17 cellular contexts compared by ENCODE assay signal in the genomic region with DNA sequence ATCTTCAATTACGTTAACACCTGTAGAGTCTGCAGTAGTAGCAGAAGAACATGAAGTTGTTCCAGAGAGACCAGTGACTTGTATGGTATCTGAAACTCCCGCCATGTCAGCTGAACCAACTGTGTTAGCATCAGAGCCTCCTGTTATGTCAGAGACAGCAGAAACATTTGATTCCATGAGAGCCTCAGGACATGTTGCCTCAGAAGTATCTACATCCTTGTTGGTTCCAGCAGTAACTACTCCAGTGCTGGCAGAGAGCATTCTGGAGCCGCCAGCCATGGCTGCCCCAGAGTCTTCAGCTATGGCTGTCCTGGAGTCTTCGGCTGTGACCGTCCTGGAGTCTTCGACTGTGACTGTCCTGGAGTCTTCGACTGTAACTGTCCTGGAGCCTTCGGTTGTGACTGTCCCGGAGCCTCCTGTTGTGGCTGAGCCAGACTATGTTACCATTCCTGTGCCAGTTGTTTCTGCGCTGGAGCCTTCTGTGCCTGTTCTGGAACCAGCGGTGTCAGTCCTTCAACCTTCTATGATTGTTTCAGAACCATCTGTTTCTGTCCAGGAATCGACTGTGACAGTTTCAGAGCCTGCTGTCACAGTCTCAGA. TPM values are rescaled to one million over a fixed set of nuclear protein-coding genes. Genes with fewer than 3 reads are reported as not detected.
A peak's percentile ranks its signal among the peaks of the same experiment; 100 is the strongest.
DNase-seq lines count a peak whose midpoint lies in the region; ATAC-seq and TF ChIP-seq lines count a peak whose summit lies in the region.
"Had no signal": no experiment of that assay in that cellular context is flagged by ENCODE, and none has a peak within 500 bp of the region (broad histone marks: within the 10 kb centered on the region; RNA-seq: fewer than 3 reads in every experiment).

No MANE protein-coding gene starts in this region.

- H3K27me3 ChIP-seq in Loucy (ENCODE audit: insufficient read depth, low read length, poor library complexity, severe bottlenecking) (no peaks in the 10 kb centered on the region), psoas muscle (ENCODE audit: insufficient read depth in 3 of 3, low read length in 2 of 3) (no peaks in the 10 kb centered on the region), Peyer's patch (no peaks in the 10 kb centered on the region)
- H3K27me3 ChIP-seq: BE2C had no signal

- peak overlapping the region; percentile 49 for H3K4me2 ChIP-seq in Loucy (ENCODE audit: low read depth, low read length, poor library complexity, severe bottlenecking)
- H3K4me2 ChIP-seq: PC-9 had no signal

- H3K9me2 ChIP-seq in Loucy (replicated peaks; ENCODE audit: low read depth, low read length), result no peaks in the 10 kb centered on the region

- H3K4me1 ChIP-seq in Loucy (ENCODE audit: insufficient read depth, low read length, poor library complexity, severe bottlenecking) (peaks cover 40% of the 10 kb centered on the region), psoas muscle (peaks cover 10% of the 10 kb centered on the region), Peyer's patch (peaks cover 0 to 8% (median 0%) of the 10 kb centered on the region in 4 donors)
- H3K4me1 ChIP-seq: BE2C had no signal

- H3K9me3 ChIP-seq in Loucy (ENCODE audit: insufficient read depth, low read depth, low read length) (no peaks in the 10 kb centered on the region), psoas muscle (no peaks in the 10 kb centered on the region), Peyer's patch (no peaks in the 10 kb centered on the region)
- H3K9me3 ChIP-seq: BE2C had no signal

- H3K27me3 Mint-ChIP-seq in chondrocyte (ENCODE audit: low read depth), result no peaks in the 10 kb centered on the region
- H3K27me3 Mint-ChIP-seq: CD8-positive, alpha-beta memory T cell had no signal

- H3K4me3 Mint-ChIP-seq in chondrocyte (ENCODE audit: unreplicated experiment), result no peak overlapping the region

- intact Hi-C loops in psoas muscle (cut with DNase I) (no loop called here), sciatic nerve (cut with DNase I) (no loop called here)

- TF ChIP-seq CTCF in Loucy (conservative IDR thresholded peaks at IDR 0.05; ENCODE audit: low read length) (no peak), chondrocyte (IDR thresholded peaks at IDR 0.05) (no peak), psoas muscle (IDR thresholded peaks at IDR 0.05) (no peak), Peyer's patch (IDR thresholded peaks at IDR 0.05) (no peak)

- 95 to 97% (median 96%) methylated on average over 12 of the region's 12 CpGs for WGBS in psoas muscle, 3 donors

- peaks cover 23% of the 10 kb centered on the region for H3K4me1 Mint-ChIP-seq in chondrocyte (ENCODE audit: low read depth)

- no peak overlapping the region for H3K9ac ChIP-seq in Loucy (ENCODE audit: low read depth, low read length, poor library complexity, severe bottlenecking)

- in situ Hi-C loops in GM18951 (cut with MboI; ENCODE audit: low sequenced_read_pairs, unreplicated experiment), result no loop called here

- H3K36me3 Mint-ChIP-seq in chondrocyte (ENCODE audit: low read depth), result peaks cover 45% of the 10 kb centered on the region

- H3K27ac ChIP-seq in psoas muscle, result no peak overlapping the region
- H3K27ac ChIP-seq in Peyer's patch, result no peak overlapping the region
- H3K27ac ChIP-seq: PC-9 had no signal

- H3K79me2 ChIP-seq in Loucy (ENCODE audit: insufficient read depth, low read length), result peaks cover 100% of the 10 kb centered on the region

- H2AFZ ChIP-seq in Loucy (ENCODE audit: low read length), result no peak overlapping the region
- H2AFZ ChIP-seq: PC-9 had no signal

- H3K27ac Mint-ChIP-seq in chondrocyte (ENCODE audit: unreplicated experiment), result peak overlapping the region; percentile 22

- H3K36me3 ChIP-seq in Loucy (ENCODE audit: insufficient read depth, low read length), result peaks cover 96% of the 10 kb centered on the region
- H3K36me3 ChIP-seq in psoas muscle (ENCODE audit: insufficient read depth in 1 of 2, low read depth in 1 of 2), result peaks cover 31 to 100% of the 10 kb centered on the region in 2 donors
- H3K36me3 ChIP-seq in Peyer's patch, result peaks cover 0 to 94% (median 0%) of the 10 kb centered on the region in 3 donors

- H3K4me3 ChIP-seq in Loucy (ENCODE audit: low read length, poor library complexity, severe bottlenecking) (no peak overlapping the region), psoas muscle (no peak overlapping the region), Peyer's patch (no peak overlapping the region)
- H3K4me3 ChIP-seq: PC-9 had no signal

- TF ChIP-seq POLR2A in GM18951 (IDR thresholded peaks at IDR 0.05; ENCODE audit: extremely low read depth, insufficient read depth, insufficient read length), result peak; percentile 27
- no peak for TF ChIP-seq POLR2A in Peyer's patch (IDR thresholded peaks at IDR 0.05)

- peaks cover 98% of the 10 kb centered on the region for H4K20me1 ChIP-seq in Loucy (ENCODE audit: insufficient read depth, low read length, poor library complexity, severe bottlenecking)

- no peaks in the 10 kb centered on the region for H3K9me3 Mint-ChIP-seq in chondrocyte (ENCODE audit: low read depth)
- H3K9me3 Mint-ChIP-seq: CD8-positive, alpha-beta memory T cell had no signal

- DNase-seq in chondrocyte (ENCODE audit: low spot score) (no peak), psoas muscle (no peak), Peyer's patch (no peak), sciatic nerve (ENCODE audit: low spot score) (no peak)
- DNase-seq: BE2C; CD8-positive, alpha-beta memory T cell; H7; NCI-H1092 treated with DMSO at 0.1 percent for 48 hours; NCI-H1694 treated with DMSO at 0.1 percent for 48 hours; NCI-H345; NCI-H526 treated with DMSO at 0.1 percent for 48 hours; PC-9; SHP77 had no signal

- no peaks in the 10 kb centered on the region for H3F3A ChIP-seq in Loucy (ENCODE audit: low read depth)

- peak in 3 of 4 donors; percentile 6 to 11 (median 9) for ATAC-seq in psoas muscle
- no peak for ATAC-seq in sciatic nerve
- no peak for ATAC-seq in HG02798 (IDR thresholded peaks at IDR 0.05; ENCODE audit: poor library complexity, unreplicated experiment)
- ATAC-seq: SK-N-SH treated with all-trans-retinoic acid at 6 μM for 48 hours had no signal

RNA-seq across cellular contexts. Expression of a gene that starts 10.3 kb away (rescaled TPM):
- total RNA-seq in chondrocyte, result 216 to 269 TPM (median 220 TPM) in 3 replicates
- 100 to 1,000 TPM; 126 to 179 (median 142) TPM for total RNA-seq in psoas muscle
- 10 to 100 TPM; 50.1 to 84.8 (median 75.5) TPM for polyA plus RNA-seq in psoas muscle
- 1,000 to 10,000 TPM in 1 of 4 donors, 100 to 1,000 TPM in 3; 285 to 1,432 (median 485) TPM for total RNA-seq in Peyer's patch
- total RNA-seq in sciatic nerve, result 375 TPM

RNA-seq across cellular contexts. Expression of a gene that starts 11.2 kb away (rescaled TPM):
- total RNA-seq in chondrocyte, result 56.4 to 69.8 TPM (median 58.2 TPM) in 3 replicates
- total RNA-seq in psoas muscle, result 10 to 100 TPM; 41.9 to 77.8 (median 53.5) TPM
- 10 to 100 TPM; 22.0 to 57.2 (median 40.8) TPM for polyA plus RNA-seq in psoas muscle
- total RNA-seq in Peyer's patch, result 10 to 100 TPM; 45.4 to 69.0 (median 61.7) TPM
- total RNA-seq in sciatic nerve, result 63.0 TPM

RNA-seq across cellular contexts. Expression of a gene that starts 35.4 kb away (rescaled TPM):
- total RNA-seq in chondrocyte (17.9 to 23.9 TPM (median 18.7 TPM) in 3 replicates), psoas muscle (1 to 10 TPM; 4.8 to 5.4 (median 5.2) TPM), Peyer's patch (10 to 100 TPM in 2 of 4 donors, 1 to 10 TPM in 2; 9.2 to 26.3 (median 10.7) TPM), sciatic nerve (15.3 TPM)
- 10 to 100 TPM in 1 of 3 donors, 1 to 10 TPM in 2; 6.2 to 15.1 (median 8.4) TPM for polyA plus RNA-seq in psoas muscle

Comparison
In these comparisons a context has a peak if more than half of its experiments do, and no peak if none do; other contexts are left out.
1. ATAC-seq: peak in psoas muscle (3 of 4); none in sciatic nerve (single experiment) and HG02798 (single experiment).